Comparison of ENCODE assay signal across 24 cellular contexts in the genomic region with DNA sequence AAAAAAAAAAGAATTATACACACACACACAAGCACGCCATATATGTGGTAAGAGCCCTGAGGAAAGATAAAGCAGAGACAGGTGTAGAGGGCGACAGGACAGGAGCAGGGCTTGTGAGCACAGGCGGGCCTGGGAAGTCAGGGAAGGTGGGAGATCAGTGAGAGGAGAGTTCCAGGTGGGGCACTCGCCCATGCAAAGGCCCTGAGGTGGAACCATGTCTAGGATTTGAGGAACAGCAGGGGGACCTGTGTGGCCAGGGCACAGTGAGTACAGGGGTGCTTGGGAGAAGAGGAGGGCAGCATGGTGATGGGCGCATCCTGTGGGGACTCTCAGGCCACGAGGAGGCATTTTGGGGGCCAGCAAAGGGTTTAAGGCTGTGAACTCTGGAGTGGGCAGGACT. TPM values are rescaled to one million over a fixed set of nuclear protein-coding genes. Genes with fewer than 3 reads are reported as not detected.
DNase-seq lines count a peak whose midpoint lies in the region; ATAC-seq and TF ChIP-seq lines count a peak whose summit lies in the region.
"Had no signal": no experiment of that assay in that cellular context is flagged by ENCODE, and none has a peak within 500 bp of the region (broad histone marks: within the 10 kb centered on the region; RNA-seq: fewer than 3 reads in every experiment).

No MANE protein-coding gene starts in this region.

- H3K27ac Mint-ChIP-seq in CD4-positive, CD25-positive, alpha-beta regulatory T cell, result peak overlapping the region in 2 of 3 donors; percentile 70 to 80
- H3K27ac Mint-ChIP-seq in central memory CD8-positive, alpha-beta T cell (ENCODE audit: low read depth), result peak overlapping the region; percentile 65
- H3K27ac Mint-ChIP-seq in stimulated activated effector memory CD8-positive, alpha-beta T cell treated with anti-CD3 and anti-CD28 coated beads, Interleukin-12 subunit alpha, Interleukin-12 subunit beta, amount 100 ng/mL, for 72 hours, result peak overlapping the region; percentile 11
- H3K27ac Mint-ChIP-seq: CD4-positive, alpha-beta T cell; HFFc6 had no signal

- H3K27ac ChIP-seq in 22Rv1, result 0 out of 2 replicates have a peak overlapping the region, but pooled peaks have one; percentile 17
- no peak overlapping the region for H3K27ac ChIP-seq in CD4-positive, CD25-positive, alpha-beta regulatory T cell (ENCODE audit: insufficient read depth, low read length, poor library complexity, severe bottlenecking)
- H3K27ac ChIP-seq: GM23248, SJSA1 had no signal

- DNase-seq in CD4-positive, CD25-positive, alpha-beta regulatory T cell, result no peak
- DNase-seq in central memory CD8-positive, alpha-beta T cell (ENCODE audit: low spot score in 2 of 2), result no peak
- no peak for DNase-seq in stimulated activated effector memory CD8-positive, alpha-beta T cell treated with anti-CD3 and anti-CD28 coated beads, Interleukin-12 subunit alpha, Interleukin-12 subunit beta, amount 100 ng/mL, for 72 hours (ENCODE audit: low spot score in 2 of 2)
- no peak for DNase-seq in NOMO-1 treated with dmso at 0.1 percent for 144 hours (lab: John Stamatoyannopoulos, UW; ENCODE audit: unreplicated experiment)
- DNase-seq: BE2C; CD4-positive, alpha-beta T cell; DMS53; GM23248; H7; HFFc6; IMR-90; KG1; MG63; NCI-H1105 treated with DMSO at 0.1 percent for 48 hours; NCI-H146; NCI-H1930; NCI-H2107; NCI-H524 treated with DMSO at 0.1 percent for 48 hours; NCI-H774; PC-3 had no signal

- H3K27me3 Mint-ChIP-seq in CD4-positive, CD25-positive, alpha-beta regulatory T cell, result no peaks in the 10 kb centered on the region
- H3K27me3 Mint-ChIP-seq in central memory CD8-positive, alpha-beta T cell, result no peaks in the 10 kb centered on the region
- H3K27me3 Mint-ChIP-seq: CD4-positive, alpha-beta T cell had no signal

- peaks cover 9% of the 10 kb centered on the region for H3K36me3 Mint-ChIP-seq in CD4-positive, CD25-positive, alpha-beta regulatory T cell
- H3K36me3 Mint-ChIP-seq in central memory CD8-positive, alpha-beta T cell (ENCODE audit: insufficient read depth), result peaks cover 4% of the 10 kb centered on the region
- H3K36me3 Mint-ChIP-seq in stimulated activated effector memory CD8-positive, alpha-beta T cell treated with anti-CD3 and anti-CD28 coated beads, Interleukin-12 subunit alpha, Interleukin-12 subunit beta, amount 100 ng/mL, for 72 hours, result no peaks in the 10 kb centered on the region

- no peak overlapping the region for H3K4me3 Mint-ChIP-seq in CD4-positive, CD25-positive, alpha-beta regulatory T cell
- H3K4me3 Mint-ChIP-seq in central memory CD8-positive, alpha-beta T cell, result no peak overlapping the region
- H3K4me3 Mint-ChIP-seq in stimulated activated effector memory CD8-positive, alpha-beta T cell treated with anti-CD3 and anti-CD28 coated beads, Interleukin-12 subunit alpha, Interleukin-12 subunit beta, amount 100 ng/mL, for 72 hours, result no peak overlapping the region
- H3K4me3 Mint-ChIP-seq: CD4-positive, alpha-beta T cell; HFFc6 had no signal

- TF ChIP-seq CTCF in 22Rv1 (IDR thresholded peaks at IDR 0.05), result no peak

- H3K27me3 ChIP-seq in CD4-positive, CD25-positive, alpha-beta regulatory T cell (ENCODE audit: control insufficient read depth, insufficient read depth, low read length), result no peaks in the 10 kb centered on the region
- H3K27me3 ChIP-seq: BE2C, MG63, SJSA1 had no signal

- peaks cover 0 to 11% (median 4%) of the 10 kb centered on the region in 4 donors for H3K4me1 Mint-ChIP-seq in CD4-positive, CD25-positive, alpha-beta regulatory T cell
- H3K4me1 Mint-ChIP-seq in central memory CD8-positive, alpha-beta T cell, result peaks cover 24% of the 10 kb centered on the region
- peaks cover 28% of the 10 kb centered on the region for H3K4me1 Mint-ChIP-seq in stimulated activated effector memory CD8-positive, alpha-beta T cell treated with anti-CD3 and anti-CD28 coated beads, Interleukin-12 subunit alpha, Interleukin-12 subunit beta, amount 100 ng/mL, for 72 hours

- H3K4me1 ChIP-seq in CD4-positive, CD25-positive, alpha-beta regulatory T cell (ENCODE audit: control insufficient read depth, insufficient read depth, low read length, poor library complexity, severe bottlenecking), result no peaks in the 10 kb centered on the region
- H3K4me1 ChIP-seq: SJSA1 had no signal

- ATAC-seq in CD4-positive, CD25-positive, alpha-beta regulatory T cell (ENCODE audit: low read depth in 2 of 2), result no peak
- no peak for ATAC-seq in central memory CD8-positive, alpha-beta T cell (replicated peaks; ENCODE audit: extremely low read depth, poor library complexity, severe bottlenecking)
- ATAC-seq in stimulated activated effector memory CD8-positive, alpha-beta T cell treated with anti-CD3 and anti-CD28 coated beads, Interleukin-12 subunit alpha, Interleukin-12 subunit beta, amount 100 ng/mL, for 72 hours, result no peak
- ATAC-seq in HG03159 (IDR thresholded peaks at IDR 0.05; ENCODE audit: unreplicated experiment), result no peak
- ATAC-seq in GM19328 (IDR thresholded peaks at IDR 0.05; ENCODE audit: unreplicated experiment), result no peak
- ATAC-seq: PC-3 had no signal

- H3K4me3 ChIP-seq in CD4-positive, CD25-positive, alpha-beta regulatory T cell (ENCODE audit: low read depth, low read length), result no peak overlapping the region
- H3K4me3 ChIP-seq: GM23248, MG63, SJSA1 had no signal

- H3K9me3 Mint-ChIP-seq in CD4-positive, CD25-positive, alpha-beta regulatory T cell, result no peaks in the 10 kb centered on the region
- H3K9me3 Mint-ChIP-seq in central memory CD8-positive, alpha-beta T cell, result no peaks in the 10 kb centered on the region
- no peaks in the 10 kb centered on the region for H3K9me3 Mint-ChIP-seq in stimulated activated effector memory CD8-positive, alpha-beta T cell treated with anti-CD3 and anti-CD28 coated beads, Interleukin-12 subunit alpha, Interleukin-12 subunit beta, amount 100 ng/mL, for 72 hours
- H3K9me3 Mint-ChIP-seq: CD4-positive, alpha-beta T cell; HFFc6 had no signal

- H3K36me3 ChIP-seq in CD4-positive, CD25-positive, alpha-beta regulatory T cell (ENCODE audit: control insufficient read depth, insufficient read depth, low read length), result no peaks in the 10 kb centered on the region
- H3K36me3 ChIP-seq: BE2C, MG63, SJSA1 had no signal

- no peaks in the 10 kb centered on the region for H3K9me3 ChIP-seq in CD4-positive, CD25-positive, alpha-beta regulatory T cell (ENCODE audit: control insufficient read depth in 2 of 2, low read length in 2 of 2)
- H3K9me3 ChIP-seq: BE2C, MG63, SJSA1 had no signal

RNA-seq across cellular contexts. Expression of a gene that starts 32.5 kb away (rescaled TPM):
- total RNA-seq in CD4-positive, CD25-positive, alpha-beta regulatory T cell, result not detected
- not detected for polyA plus RNA-seq in CD4-positive, CD25-positive, alpha-beta regulatory T cell
- total RNA-seq: CD4-positive, alpha-beta T cell; GM23248; H7; HFFc6; IMR-90; SJSA1 had no signal
- polyA plus RNA-seq: GM23248, IMR-90 had no signal

RNA-seq across cellular contexts. Expression of a gene that starts 38.7 kb away (rescaled TPM):
- total RNA-seq in CD4-positive, CD25-positive, alpha-beta regulatory T cell, result 10.9 TPM
- polyA plus RNA-seq in CD4-positive, CD25-positive, alpha-beta regulatory T cell, result 1 to 10 TPM in 3 of 4 donors, under 1 TPM in 1; 0.87 to 2.0 (median 1.5) TPM

RNA-seq across cellular contexts. Expression of a gene that starts 39.8 kb away (rescaled TPM):
- total RNA-seq in CD4-positive, CD25-positive, alpha-beta regulatory T cell, result not detected
- polyA plus RNA-seq in CD4-positive, CD25-positive, alpha-beta regulatory T cell, result not detected
- total RNA-seq: CD4-positive, alpha-beta T cell; GM23248; H7; HFFc6; IMR-90; PC-3; SJSA1 had no signal
- polyA plus RNA-seq: GM23248, IMR-90 had no signal

Comparison
In these comparisons a context has a peak if more than half of its experiments do, and no peak if none do; other contexts are left out.
1. H3K27ac Mint-ChIP-seq: peak in every context shown above with its lines; median percentile 75 in CD4-positive, CD25-positive, alpha-beta regulatory T cell; 65 in central memory CD8-positive, alpha-beta T cell; 11 in stimulated activated effector memory CD8-positive, alpha-beta T cell treated with anti-CD3 and anti-CD28 coated beads, Interleukin-12 subunit alpha, Interleukin-12 subunit beta, amount 100 ng/mL, for 72 hours.